ENCODE assay signal across 21 cellular contexts in genomic region chrX:49880668-49881067, GRCh38. TPM values are rescaled to one million over a fixed set of nuclear protein-coding genes. Genes with fewer than 3 reads are reported as not detected.
DNase-seq lines count a peak whose midpoint lies in the region; ATAC-seq and TF ChIP-seq lines count a peak whose summit lies in the region.
"Had no signal": no experiment of that assay in that cellular context is flagged by ENCODE, and none has a peak within 500 bp of the region (broad histone marks: within the 10 kb centered on the region; RNA-seq: fewer than 3 reads in every experiment).

No MANE protein-coding gene starts in this region.

- no peak overlapping the region for H4K8ac ChIP-seq in mesendoderm (ENCODE audit: low read depth, low read length)

- no peak overlapping the region for H4K5ac ChIP-seq in mesendoderm (ENCODE audit: low read length)

- no peak overlapping the region for H2BK15ac ChIP-seq in mesendoderm (replicated peaks; ENCODE audit: low read depth)

- H3K27ac ChIP-seq in A673 (ENCODE audit: low read depth, low read length, poor library complexity, severe bottlenecking): no peak overlapping the region
- H3K27ac ChIP-seq in CD4-positive, alpha-beta memory T cell (ENCODE audit: low read depth, low read length): no peak overlapping the region
- no peak overlapping the region for H3K27ac ChIP-seq in PC-9
- H3K27ac ChIP-seq in mesendoderm (ENCODE audit: low read depth, low read length): no peak overlapping the region
- no peak overlapping the region for H3K27ac ChIP-seq in Karpas-422 (ENCODE audit: low read length)
- H3K27ac ChIP-seq: HL-60 had no signal

- H3K27me3 ChIP-seq in A673 (replicated peaks; ENCODE audit: insufficient read depth, low read depth, low read length, poor library complexity) (no peaks in the 10 kb centered on the region), PC-9 (ENCODE audit: insufficient read depth, low read depth) (no peaks in the 10 kb centered on the region), mesendoderm (ENCODE audit: insufficient read depth, low read length, poor library complexity) (no peaks in the 10 kb centered on the region), Karpas-422 (ENCODE audit: low read length) (no peaks in the 10 kb centered on the region)
- no peaks in the 10 kb centered on the region for H3K27me3 ChIP-seq in CD4-positive, alpha-beta memory T cell (ENCODE audit: insufficient read depth, low read length)
- H3K27me3 ChIP-seq: spleen, stomach had no signal

- H3K9me3 Mint-ChIP-seq in CD4-positive, alpha-beta memory T cell: peaks cover 0 to 2% (median 0%) of the 10 kb centered on the region in 8 donors
- H3K9me3 Mint-ChIP-seq in stimulated activated memory B cell treated with anti-CD40 and anti-IgM and Interleukin-4, amounts not matched to agents 10 μg/mL and 1 μg/mL and 100 μg/mL, for 72 hours: no peaks in the 10 kb centered on the region
- H3K9me3 Mint-ChIP-seq: activated B cell treated with CpG ODN at 0.5 μM for 24 hours; effector memory CD8-positive, alpha-beta T cell; HFFc6; memory B cell had no signal

- H4K20me1 ChIP-seq in PC-9 (ENCODE audit: insufficient read depth): no peaks in the 10 kb centered on the region
- no peaks in the 10 kb centered on the region for H4K20me1 ChIP-seq in Karpas-422 (ENCODE audit: insufficient read depth, low read depth, low read length)

- H3K4me3 ChIP-seq in A673 (ENCODE audit: low read depth, low read length, poor library complexity, severe bottlenecking): peak overlapping the region; percentile 46
- H3K4me3 ChIP-seq in CD4-positive, alpha-beta memory T cell (ENCODE audit: low read length in 2 of 2): no peak overlapping the region
- peak overlapping the region; percentile 51; the same call in 1 of the 2 replicates for H3K4me3 ChIP-seq in PC-9
- no peak overlapping the region for H3K4me3 ChIP-seq in mesendoderm (ENCODE audit: low read length)
- H3K4me3 ChIP-seq in Karpas-422 (ENCODE audit: low read length): no peak overlapping the region

- no peak overlapping the region for H3K23ac ChIP-seq in mesendoderm (ENCODE audit: low read length)

- H2BK120ac ChIP-seq in mesendoderm (ENCODE audit: low read depth, low read length): no peak overlapping the region

- H3K9me3 ChIP-seq in A673 (ENCODE audit: low read depth, low read length, poor library complexity, severe bottlenecking): no peaks in the 10 kb centered on the region
- no peaks in the 10 kb centered on the region for H3K9me3 ChIP-seq in CD4-positive, alpha-beta memory T cell (ENCODE audit: control insufficient read depth in 1 of 2, low read length in 2 of 2)
- no peaks in the 10 kb centered on the region for H3K9me3 ChIP-seq in PC-9 (ENCODE audit: insufficient read depth, low read depth)
- no peaks in the 10 kb centered on the region for H3K9me3 ChIP-seq in Karpas-422 (ENCODE audit: low read length)
- H3K9me3 ChIP-seq: spleen, stomach had no signal

- H2AFZ ChIP-seq in PC-9 (no peak overlapping the region), Karpas-422 (ENCODE audit: low read length) (no peak overlapping the region)

- H3K27ac Mint-ChIP-seq in CD4-positive, alpha-beta memory T cell: peak overlapping the region in 1 of 7 donors; percentile 56
- no peak overlapping the region for H3K27ac Mint-ChIP-seq in stimulated activated memory B cell treated with anti-CD40 and anti-IgM and Interleukin-4, amounts not matched to agents 10 μg/mL and 1 μg/mL and 100 μg/mL, for 72 hours

- no peak overlapping the region for H3K4ac ChIP-seq in mesendoderm (ENCODE audit: low read depth, low read length)

- H3K4me1 ChIP-seq in A673 (ENCODE audit: insufficient read depth, low read length, poor library complexity, severe bottlenecking) (no peaks in the 10 kb centered on the region), PC-9 (replicated peaks; ENCODE audit: insufficient read depth) (no peaks in the 10 kb centered on the region), mesendoderm (ENCODE audit: control insufficient read depth, low read depth, low read length) (no peaks in the 10 kb centered on the region), Karpas-422 (ENCODE audit: low read length) (no peaks in the 10 kb centered on the region)
- peaks cover 17% of the 10 kb centered on the region for H3K4me1 ChIP-seq in CD4-positive, alpha-beta memory T cell (ENCODE audit: insufficient read depth, low read length)

- BruUV-seq in A673 (replicated peaks; lab: Mats Ljungman, UMichigan) (no TSS peak), PC-9 (replicated peaks; lab: Mats Ljungman, UMichigan) (no TSS peak)

- no peak overlapping the region for H2AK5ac ChIP-seq in mesendoderm (ENCODE audit: low read length)

- peaks cover 0 to 6% of the 10 kb centered on the region in 2 donors for H3K36me3 Mint-ChIP-seq in CD4-positive, alpha-beta memory T cell
- H3K36me3 Mint-ChIP-seq in stimulated activated memory B cell treated with anti-CD40 and anti-IgM and Interleukin-4, amounts not matched to agents 10 μg/mL and 1 μg/mL and 100 μg/mL, for 72 hours: peaks cover 12% of the 10 kb centered on the region

- H3K79me2 ChIP-seq in PC-9 (ENCODE audit: low read depth): no peaks in the 10 kb centered on the region
- H3K79me2 ChIP-seq in mesendoderm (ENCODE audit: control insufficient read depth, insufficient read depth, low read length): no peaks in the 10 kb centered on the region
- H3K79me2 ChIP-seq in Karpas-422 (ENCODE audit: low read length): no peaks in the 10 kb centered on the region

- no peak for TF ChIP-seq CTCF in A673 (conservative IDR thresholded peaks at IDR 0.05; ENCODE audit: low read depth, low read length)
- TF ChIP-seq CTCF in PC-9 (conservative IDR thresholded peaks at IDR 0.05): no peak

- peak overlapping the region; percentile 69 for H3K4me2 ChIP-seq in PC-9
- no peak overlapping the region for H3K4me2 ChIP-seq in mesendoderm (ENCODE audit: low read length)
- H3K4me2 ChIP-seq in Karpas-422 (ENCODE audit: low read depth, low read length, poor library complexity, severe bottlenecking): no peak overlapping the region

- POLR2A ChIA-PET in A673 (lab: Charles Lee; ENCODE audit: low non-redundant PET): no interaction called here
- POLR2A ChIA-PET in CD4-positive, alpha-beta memory T cell (lab: Charles Lee; ENCODE audit: partially characterized antibody): no interaction called here
- POLR2A ChIA-PET in PC-9 (lab: Charles Lee; ENCODE audit: unreplicated experiment): no interaction called here

- peaks cover 16 to 51% (median 27%) of the 10 kb centered on the region in 4 donors for H3K4me1 Mint-ChIP-seq in CD4-positive, alpha-beta memory T cell
- peaks cover 35% of the 10 kb centered on the region for H3K4me1 Mint-ChIP-seq in stimulated activated memory B cell treated with anti-CD40 and anti-IgM and Interleukin-4, amounts not matched to agents 10 μg/mL and 1 μg/mL and 100 μg/mL, for 72 hours

- CTCF ChIA-PET in A673 (lab: Charles Lee) (no interaction called here), PC-9 (lab: Charles Lee) (no interaction called here)
- CTCF ChIA-PET in CD4-positive, alpha-beta memory T cell (lab: Charles Lee; ENCODE audit: partially characterized antibody): interaction anchor here (4.0 kb wide), 1 partner anchor 40 kb away, joined by 28 read pairs; the partner anchor contains the start of gene CLCN5

- no peaks in the 10 kb centered on the region for H3K27me3 Mint-ChIP-seq in CD4-positive, alpha-beta memory T cell
- H3K27me3 Mint-ChIP-seq in stimulated activated memory B cell treated with anti-CD40 and anti-IgM and Interleukin-4, amounts not matched to agents 10 μg/mL and 1 μg/mL and 100 μg/mL, for 72 hours: no peaks in the 10 kb centered on the region
- H3K27me3 Mint-ChIP-seq: activated B cell treated with CpG ODN at 0.5 μM for 24 hours; effector memory CD8-positive, alpha-beta T cell; memory B cell had no signal

- no peaks in the 10 kb centered on the region for H3K79me1 ChIP-seq in mesendoderm (ENCODE audit: low read length)

- no peak overlapping the region for H3K18ac ChIP-seq in mesendoderm (ENCODE audit: low read length)

- peak overlapping the region in 6 of 8 donors; percentile 30 to 84 (median 60) for H3K4me3 Mint-ChIP-seq in CD4-positive, alpha-beta memory T cell
- no peak overlapping the region for H3K4me3 Mint-ChIP-seq in stimulated activated memory B cell treated with anti-CD40 and anti-IgM and Interleukin-4, amounts not matched to agents 10 μg/mL and 1 μg/mL and 100 μg/mL, for 72 hours

- no peak overlapping the region for H2BK5ac ChIP-seq in mesendoderm (ENCODE audit: low read length)

- H3K9ac ChIP-seq in mesendoderm (ENCODE audit: low read length) (no peak overlapping the region), Karpas-422 (ENCODE audit: low read length) (no peak overlapping the region)

- no CpG with 5 or more reads among the region's 12 CpGs for WGBS in mesendoderm (ENCODE audit: extremely low coverage, insufficient coverage, low lambda C conversion rate)

- no peaks in the 10 kb centered on the region for H3F3A ChIP-seq in PC-9 (ENCODE audit: insufficient read depth, low read depth)

- no peak for ATAC-seq in stimulated activated memory B cell treated with anti-CD40 and anti-IgM and Interleukin-4, amounts not matched to agents 10 μg/mL and 1 μg/mL and 100 μg/mL, for 72 hours
- ATAC-seq: effector memory CD8-positive, alpha-beta T cell; Panc1 had no signal

- no peak overlapping the region for H3K56ac ChIP-seq in mesendoderm (ENCODE audit: low read length)

- H3K36me3 ChIP-seq in A673 (ENCODE audit: insufficient read depth, low read length, poor library complexity, severe bottlenecking): no peaks in the 10 kb centered on the region
- H3K36me3 ChIP-seq in CD4-positive, alpha-beta memory T cell (ENCODE audit: insufficient read depth, low read length): no peaks in the 10 kb centered on the region
- no peaks in the 10 kb centered on the region for H3K36me3 ChIP-seq in PC-9 (ENCODE audit: low read depth)
- no peaks in the 10 kb centered on the region for H3K36me3 ChIP-seq in mesendoderm (ENCODE audit: control insufficient read depth, insufficient read depth, low read length)
- H3K36me3 ChIP-seq in Karpas-422 (ENCODE audit: insufficient read depth, low read length): no peaks in the 10 kb centered on the region
- H3K36me3 ChIP-seq: spleen, stomach had no signal

- H3K9me2 ChIP-seq in PC-9 (ENCODE audit: insufficient read depth): no peaks in the 10 kb centered on the region
- no peaks in the 10 kb centered on the region for H3K9me2 ChIP-seq in Karpas-422 (replicated peaks; ENCODE audit: insufficient read depth, low read length)

- DNase-seq in A673 (ENCODE audit: low spot score): no peak
- no peak for DNase-seq in CD4-positive, alpha-beta memory T cell
- no peak for DNase-seq in PC-9
- peak; percentile 1 for DNase-seq in mesendoderm
- DNase-seq in DMS114 treated with DMSO at 0.1 percent for 48 hours (lab: John Stamatoyannopoulos, UW; ENCODE audit: unreplicated experiment): no peak
- DNase-seq in NCI-H2171 (lab: John Stamatoyannopoulos, UW): no peak
- no peak for DNase-seq in Karpas-422
- DNase-seq: activated B cell treated with CpG ODN at 0.5 μM for 24 hours; activated CD8-positive, alpha-beta memory T cell treated with anti-CD3 and anti-CD28 coated beads, Interleukin-2, amount 50 U/mL, for 48 hours; central memory CD4-positive, alpha-beta T cell; DND-41; effector memory CD8-positive, alpha-beta T cell; HFFc6; NCI-H187; spleen; stomach had no signal

- intact Hi-C loops in A673 (cut with micrococcal nuclease; ENCODE audit: unreplicated experiment): loop anchor here (5.0 kb wide), 1 partner anchor 37 kb away; no protein-coding TSS in a partner anchor
- intact Hi-C loops in CD4-positive, alpha-beta memory T cell (cut with micrococcal nuclease): no loop called here
- intact Hi-C loops in PC-9 (cut with micrococcal nuclease; ENCODE audit: unreplicated experiment): loop anchor here (10.0 kb wide), 1 partner anchor 204 kb away; no protein-coding TSS in a partner anchor

RNA-seq across cellular contexts. Expression of gene USP27X, which starts 1.4 kb away (rescaled TPM):
- total RNA-seq in A673 (2021): 6.4 and 6.7 TPM in 2 replicates
- total RNA-seq in CD4-positive, alpha-beta memory T cell: 1 to 10 TPM; 7.3 to 7.5 TPM
- 1 to 10 TPM in 1 of 2 donors, under 1 TPM in 1; 0.07 to 1.5 TPM for polyA plus RNA-seq in CD4-positive, alpha-beta memory T cell
- 1.1 and 1.3 TPM in 2 replicates for total RNA-seq in PC-9 (2021)
- polyA plus RNA-seq in mesendoderm (2013, experiment 1 of 2): 4.1 TPM
- 3.9 TPM for polyA plus RNA-seq in mesendoderm (2013, experiment 2 of 2)
- not detected in 2 replicates for total RNA-seq in Karpas-422 (2014; rRNA removed; shearing (Covaris generic); ENCODE audit: low replicate concordance)

RNA-seq across cellular contexts. Expression of gene CLCN5, which starts 41.7 kb away (rescaled TPM):
- total RNA-seq in A673 (2021): 21.4 and 25.3 TPM in 2 replicates
- 1 to 10 TPM; 1.8 to 2.4 TPM for total RNA-seq in CD4-positive, alpha-beta memory T cell
- under 1 TPM; 0.50 to 0.80 TPM for polyA plus RNA-seq in CD4-positive, alpha-beta memory T cell
- total RNA-seq in PC-9 (2021): 0.94 and 1.4 TPM in 2 replicates
- 2.7 TPM for polyA plus RNA-seq in mesendoderm (2013, experiment 1 of 2)
- 2.7 TPM for polyA plus RNA-seq in mesendoderm (2013, experiment 2 of 2)
- 5.5 and 8.1 TPM in 2 replicates for total RNA-seq in Karpas-422 (2014; rRNA removed; shearing (Covaris generic); ENCODE audit: low replicate concordance)

RNA-seq across cellular contexts. Expression of gene PAGE4, which starts 51.6 kb away (rescaled TPM):
- total RNA-seq in A673 (2021) (not detected in 2 replicates), PC-9 (2021) (not detected in 2 replicates)
- not detected for total RNA-seq in CD4-positive, alpha-beta memory T cell
- not detected for polyA plus RNA-seq in CD4-positive, alpha-beta memory T cell
- 0.45 TPM for polyA plus RNA-seq in mesendoderm (2013, experiment 1 of 2)
- polyA plus RNA-seq in mesendoderm (2013, experiment 2 of 2): 0.50 TPM
- not detected in 2 replicates for total RNA-seq in Karpas-422 (2014; rRNA removed; shearing (Covaris generic); ENCODE audit: low replicate concordance)
- total RNA-seq: activated B cell treated with CpG ODN at 0.5 μM for 24 hours, HFFc6, spleen, stomach had no signal
- polyA plus RNA-seq: adipose tissue, spleen, stomach had no signal

Comparison
In these comparisons a context has a peak if more than half of its experiments do, and no peak if none do; other contexts are left out.
1. H3K4me3 ChIP-seq: peak in A673 (single experiment) and PC-9 (single experiment); none in CD4-positive, alpha-beta memory T cell (0 of 2), mesendoderm (single experiment) and Karpas-422 (single experiment).